Comparison of ENCODE assay signal across 8 cellular contexts in genomic region chr4:67558493-67558892, GRCh38. TPM values are rescaled to one million over a fixed set of nuclear protein-coding genes. Genes with fewer than 3 reads are reported as not detected.
DNase-seq lines count a peak whose midpoint lies in the region; ATAC-seq and TF ChIP-seq lines count a peak whose summit lies in the region.

Gene STAP1 (plus strand): TSS chr4:67558727. CDS start chr4:67558810, 83 bp downstream.

- TF ChIP-seq CTCF in prostate gland (IDR thresholded peaks at IDR 0.05) (no peak), brain microvascular endothelial cell (IDR thresholded peaks at IDR 0.05; ENCODE audit: low read depth, low read length, missing control alignments) (no peak), suprapubic skin (IDR thresholded peaks at IDR 0.05) (no peak)

- peak in 2 of 3 donors; percentile 43 to 59 for DNase-seq in CD4-positive, CD25-positive, alpha-beta regulatory T cell
- DNase-seq in activated CD4-positive, alpha-beta memory T cell treated with anti-CD3 and anti-CD28 coated beads for 36 hours: peak; percentile 27
- no peak for DNase-seq in T-helper 9 cell
- DNase-seq in prostate gland (ENCODE audit: low spot score): no peak
- DNase-seq in brain microvascular endothelial cell: no peak
- no peak for DNase-seq in suprapubic skin (ENCODE audit: low spot score in 2 of 2)

- WGBS in prostate gland: 74% methylated on average over 4 of the region's 4 CpGs
- 71% methylated on average over 4 of the region's 4 CpGs for WGBS in suprapubic skin

- H3K36me3 ChIP-seq in CD4-positive, CD25-positive, alpha-beta regulatory T cell (ENCODE audit: control insufficient read depth, insufficient read depth, low read length): no peaks in the 10 kb centered on the region
- H3K36me3 ChIP-seq in prostate gland: no peaks in the 10 kb centered on the region
- H3K36me3 ChIP-seq in brain microvascular endothelial cell (replicated peaks): no peaks in the 10 kb centered on the region
- H3K36me3 ChIP-seq in suprapubic skin: no peaks in the 10 kb centered on the region

- ATAC-seq in CD4-positive, CD25-positive, alpha-beta regulatory T cell (ENCODE audit: low read depth in 2 of 2): peak; percentile 18 to 43
- ATAC-seq in HG03342 (IDR thresholded peaks at IDR 0.05; ENCODE audit: unreplicated experiment): peak; percentile 69

- H3K27ac ChIP-seq in CD4-positive, CD25-positive, alpha-beta regulatory T cell (ENCODE audit: insufficient read depth, low read length, poor library complexity, severe bottlenecking): no peak within 1 kb of the TSS
- H3K27ac ChIP-seq in prostate gland (no peak within 1 kb of the TSS), brain microvascular endothelial cell (no peak within 1 kb of the TSS), suprapubic skin (no peak within 1 kb of the TSS)

- H3K27ac Mint-ChIP-seq in CD4-positive, CD25-positive, alpha-beta regulatory T cell: peak within 1 kb of the TSS; percentile 9 to 61 (median 57)
- peak within 1 kb of the TSS; percentile 76 for H3K27ac Mint-ChIP-seq in activated CD4-positive, alpha-beta memory T cell treated with anti-CD3 and anti-CD28 coated beads for 36 hours

- in situ Hi-C loops in brain microvascular endothelial cell (cut with HindIII; ENCODE audit: low pct_ligation_motif_present, low sequenced_read_pairs): no loop called here

- H3K4me3 ChIP-seq in CD4-positive, CD25-positive, alpha-beta regulatory T cell (ENCODE audit: low read depth, low read length): peak within 1 kb of the TSS; percentile 38
- H3K4me3 ChIP-seq in prostate gland (no peak within 1 kb of the TSS), brain microvascular endothelial cell (ENCODE audit: low read depth, low read length) (no peak within 1 kb of the TSS), suprapubic skin (no peak within 1 kb of the TSS)

- POLR2A ChIA-PET in activated CD4-positive, alpha-beta memory T cell treated with anti-CD3 and anti-CD28 coated beads for 36 hours (lab: Charles Lee): no interaction called here

- no peaks in the 10 kb centered on the region for H3K9me3 ChIP-seq in CD4-positive, CD25-positive, alpha-beta regulatory T cell (ENCODE audit: control insufficient read depth in 2 of 2, low read length in 2 of 2)
- H3K9me3 ChIP-seq in prostate gland (no peaks in the 10 kb centered on the region), suprapubic skin (no peaks in the 10 kb centered on the region)

- TF ChIP-seq EP300 in suprapubic skin (IDR thresholded peaks at IDR 0.05): no peak

- intact Hi-C loops in activated CD4-positive, alpha-beta memory T cell treated with anti-CD3 and anti-CD28 coated beads for 36 hours (cut with micrococcal nuclease): loop anchor here (1.0 kb wide), 1 partner anchor 13 kb away; the partner anchor contains the start of gene CENPC
- intact Hi-C loops in prostate gland (cut with DNase I): no loop called here

- peaks cover 0 to 2% (median 0%) of the 10 kb centered on the region in 7 donors for H3K9me3 Mint-ChIP-seq in CD4-positive, CD25-positive, alpha-beta regulatory T cell
- no peaks in the 10 kb centered on the region for H3K9me3 Mint-ChIP-seq in activated CD4-positive, alpha-beta memory T cell treated with anti-CD3 and anti-CD28 coated beads for 36 hours

- H3K36me3 Mint-ChIP-seq in CD4-positive, CD25-positive, alpha-beta regulatory T cell: no peaks in the 10 kb centered on the region
- H3K36me3 Mint-ChIP-seq in activated CD4-positive, alpha-beta memory T cell treated with anti-CD3 and anti-CD28 coated beads for 36 hours: no peaks in the 10 kb centered on the region

- H3K4me1 Mint-ChIP-seq in CD4-positive, CD25-positive, alpha-beta regulatory T cell: peaks cover 6 to 12% (median 9%) of the 10 kb centered on the region in 4 donors
- H3K4me1 Mint-ChIP-seq in activated CD4-positive, alpha-beta memory T cell treated with anti-CD3 and anti-CD28 coated beads for 36 hours (ENCODE audit: low read depth): peaks cover 10% of the 10 kb centered on the region

- peaks cover 4% of the 10 kb centered on the region for H3K4me1 ChIP-seq in CD4-positive, CD25-positive, alpha-beta regulatory T cell (ENCODE audit: control insufficient read depth, insufficient read depth, low read length, poor library complexity, severe bottlenecking)
- H3K4me1 ChIP-seq in prostate gland (replicated peaks): no peaks in the 10 kb centered on the region
- H3K4me1 ChIP-seq in suprapubic skin: no peaks in the 10 kb centered on the region

- CTCF ChIA-PET in activated CD4-positive, alpha-beta memory T cell treated with anti-CD3 and anti-CD28 coated beads for 36 hours (lab: Charles Lee): no interaction called here

- H3K4me3 Mint-ChIP-seq in CD4-positive, CD25-positive, alpha-beta regulatory T cell: peak within 1 kb of the TSS; percentile 14 to 75 (median 61)
- peak within 1 kb of the TSS; percentile 76 for H3K4me3 Mint-ChIP-seq in activated CD4-positive, alpha-beta memory T cell treated with anti-CD3 and anti-CD28 coated beads for 36 hours

- TF ChIP-seq POLR2A in GM19099 (IDR thresholded peaks at IDR 0.05; ENCODE audit: extremely low read depth, insufficient read length, low read depth) (peak; percentile 63), prostate gland (IDR thresholded peaks at IDR 0.05) (no peak), suprapubic skin (IDR thresholded peaks at IDR 0.05) (no peak)

- H3K27me3 Mint-ChIP-seq in CD4-positive, CD25-positive, alpha-beta regulatory T cell: peaks cover 48% of the 10 kb centered on the region
- no peaks in the 10 kb centered on the region for H3K27me3 Mint-ChIP-seq in activated CD4-positive, alpha-beta memory T cell treated with anti-CD3 and anti-CD28 coated beads for 36 hours

- peaks cover 3% of the 10 kb centered on the region for H3K27me3 ChIP-seq in CD4-positive, CD25-positive, alpha-beta regulatory T cell (ENCODE audit: control insufficient read depth, insufficient read depth, low read length)
- H3K27me3 ChIP-seq in prostate gland (replicated peaks; ENCODE audit: insufficient read depth) (no peaks in the 10 kb centered on the region), brain microvascular endothelial cell (replicated peaks) (no peaks in the 10 kb centered on the region), suprapubic skin (no peaks in the 10 kb centered on the region)

RNA-seq across cellular contexts. Expression of gene STAP1, which starts in this region (rescaled TPM):
- 0.99 TPM for total RNA-seq in CD4-positive, CD25-positive, alpha-beta regulatory T cell
- 1 to 10 TPM; 1.1 to 2.9 (median 1.5) TPM for polyA plus RNA-seq in CD4-positive, CD25-positive, alpha-beta regulatory T cell
- total RNA-seq in activated CD4-positive, alpha-beta memory T cell treated with anti-CD3 and anti-CD28 coated beads for 36 hours: 1 to 10 TPM; 5.5 to 5.9 TPM
- total RNA-seq in prostate gland: under 1 TPM in 1 of 2 donors, not detected in 1; 0.34 TPM
- total RNA-seq in suprapubic skin: under 1 TPM in 1 of 4 donors, not detected in 3; 0.55 TPM

Comparison
In these comparisons a context has a peak if more than half of its experiments do, and no peak if none do; other contexts are left out.
1. DNase-seq: peak in CD4-positive, CD25-positive, alpha-beta regulatory T cell (2 of 3) and activated CD4-positive, alpha-beta memory T cell treated with anti-CD3 and anti-CD28 coated beads for 36 hours (single experiment); none in T-helper 9 cell (single experiment), prostate gland (single experiment), brain microvascular endothelial cell (single experiment) and suprapubic skin (0 of 2).